Comparison of ENCODE assay signal across 8 cellular contexts in the genomic region with DNA sequence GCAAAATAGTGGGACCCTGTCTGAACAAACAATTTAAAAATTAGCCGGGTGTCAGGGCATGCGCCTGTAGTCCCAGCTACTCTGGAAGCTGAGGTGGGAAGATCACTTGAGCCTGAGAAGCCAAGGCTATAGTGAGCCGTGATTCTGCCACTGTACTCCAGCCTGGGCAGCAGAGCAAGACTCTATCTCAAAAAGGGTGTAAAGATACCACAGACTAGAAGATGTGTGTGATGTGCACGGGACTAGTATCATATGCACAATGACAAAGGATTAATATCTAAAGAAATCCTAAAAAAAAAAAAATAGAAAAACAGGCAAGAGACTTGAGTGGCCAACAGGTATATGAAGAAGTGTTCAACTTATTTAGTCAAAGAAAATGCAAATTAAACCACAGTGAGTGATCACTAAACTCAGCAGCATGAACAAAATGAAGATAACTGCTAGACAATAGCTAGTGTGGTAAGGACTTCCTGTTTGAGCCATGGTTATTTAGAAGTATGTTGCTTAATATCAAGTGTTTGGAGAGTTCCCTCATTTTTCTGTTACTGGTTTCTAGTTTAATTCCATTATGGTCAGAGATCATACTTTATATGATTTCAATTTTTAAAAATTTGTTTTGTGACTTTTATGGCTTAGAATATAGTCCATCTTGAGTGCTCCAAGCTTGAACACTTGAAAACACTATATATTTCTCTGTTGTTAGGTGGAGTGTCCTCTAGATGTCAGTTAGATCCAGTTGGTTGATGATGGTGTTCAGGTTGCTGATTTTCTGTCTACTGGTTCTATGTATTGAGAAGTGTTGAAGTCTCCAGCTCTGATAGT. TPM values are rescaled to one million over a fixed set of nuclear protein-coding genes. Genes with fewer than 3 reads are reported as not detected.
DNase-seq lines count a peak whose midpoint lies in the region; ATAC-seq and TF ChIP-seq lines count a peak whose summit lies in the region.
"Had no signal": no experiment of that assay in that cellular context is flagged by ENCODE, and none has a peak within 500 bp of the region (broad histone marks: within the 10 kb centered on the region; RNA-seq: fewer than 3 reads in every experiment).

No MANE protein-coding gene starts in this region.

- H3K36me3 ChIP-seq in ovary: no peaks in the 10 kb centered on the region

- intact Hi-C loops in ovary (cut with DNase I): no loop called here

- TF ChIP-seq EP300 in ovary (IDR thresholded peaks at IDR 0.05): no peak

- ATAC-seq in GM18498 (IDR thresholded peaks at IDR 0.05; ENCODE audit: unreplicated experiment): peak; percentile 51
- ATAC-seq in HG03060 (IDR thresholded peaks at IDR 0.05; ENCODE audit: low read depth, unreplicated experiment): peak; percentile 40

- no peak overlapping the region for H3K27ac ChIP-seq in ovary

- H3K27me3 ChIP-seq in ovary: no peaks in the 10 kb centered on the region

- no peaks in the 10 kb centered on the region for H3K9me3 ChIP-seq in ovary

- TF ChIP-seq CTCF in ovary (IDR thresholded peaks at IDR 0.05): no peak

- H3K4me1 ChIP-seq in ovary (ENCODE audit: insufficient read depth): no peaks in the 10 kb centered on the region

- no peak overlapping the region for H3K4me3 ChIP-seq in ovary

- 85 to 87% (median 87%) methylated on average over 4 of the region's 4 CpGs for WGBS in ovary, 3 donors

- no peak for TF ChIP-seq POLR2A in ovary (IDR thresholded peaks at IDR 0.05)

- DNase-seq in SW480 (ENCODE audit: low spot score): peak; percentile 17
- DNase-seq in mesenteric fat pad (ENCODE audit: low spot score): peak; percentile 18
- no peak for DNase-seq in NCI-H446 (lab: John Stamatoyannopoulos, UW)
- no peak for DNase-seq in NCI-H82 treated with DMSO at 0.1 percent for 48 hours (lab: John Stamatoyannopoulos, UW; ENCODE audit: unreplicated experiment)
- no peak for DNase-seq in ovary
- DNase-seq: SHP77 had no signal

RNA-seq across cellular contexts. Expression of gene SLX4, which starts 14.7 kb away (rescaled TPM):
- total RNA-seq in mesenteric fat pad (4.4 TPM), ovary (1 to 10 TPM; 2.3 to 4.9 (median 3.3) TPM)
- 1 to 10 TPM; 1.7 to 2.7 TPM for polyA plus RNA-seq in ovary

RNA-seq across cellular contexts. Expression of gene DNASE1, which starts 28.4 kb away (rescaled TPM):
- total RNA-seq in mesenteric fat pad: 4.3 TPM
- total RNA-seq in ovary: 10 to 100 TPM; 10.9 to 17.0 (median 13.4) TPM
- polyA plus RNA-seq in ovary: 1 to 10 TPM; 5.8 to 7.5 TPM

RNA-seq across cellular contexts. Expression of gene NLRC3, which starts 48.9 kb away (rescaled TPM):
- 1.2 TPM for total RNA-seq in mesenteric fat pad
- total RNA-seq in ovary: 1 to 10 TPM in 1 of 7 donors, under 1 TPM in 6; 0.10 to 1.3 (median 0.23) TPM
- polyA plus RNA-seq in ovary: under 1 TPM; 0.17 to 0.77 TPM

Comparison
In these comparisons a context has a peak if more than half of its experiments do, and no peak if none do; other contexts are left out.
1. DNase-seq: peak in SW480 (single experiment) and mesenteric fat pad (single experiment); none in NCI-H446 (0 of 2), NCI-H82 treated with DMSO at 0.1 percent for 48 hours (single experiment) and ovary (0 of 5).